Comparison of ENCODE assay signal across 30 cellular contexts in the genomic region with DNA sequence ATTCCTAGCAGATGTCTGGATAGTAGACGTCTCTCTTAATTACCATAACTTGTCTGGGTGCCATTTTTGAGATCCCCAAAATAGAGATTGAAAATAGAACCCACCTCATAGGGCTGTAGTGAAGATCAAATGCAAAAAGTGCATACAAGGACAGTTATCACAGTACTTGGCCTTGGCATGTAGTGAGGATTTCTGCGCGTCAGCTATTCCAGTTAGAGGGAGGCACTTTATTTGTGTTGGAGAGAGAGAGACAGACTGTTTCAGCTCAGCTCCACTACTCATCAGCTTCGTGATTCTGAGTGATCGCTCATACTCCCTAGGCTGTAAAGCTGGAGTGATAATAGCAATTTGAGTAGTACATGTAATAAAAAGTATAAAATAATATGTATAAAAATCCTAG. TPM values are rescaled to one million over a fixed set of nuclear protein-coding genes. Genes with fewer than 3 reads are reported as not detected.
"Had no signal": no experiment of that assay in that cellular context is flagged by ENCODE, and none has a peak within 500 bp of the region (broad histone marks: within the 10 kb centered on the region; RNA-seq: fewer than 3 reads in every experiment).

No MANE protein-coding gene starts in this region.

- H3K27me3 Mint-ChIP-seq: stimulated activated memory B cell treated with anti-CD40 and anti-IgM and Interleukin-4, amounts not matched to agents 10 μg/mL and 1 μg/mL and 100 μg/mL, for 72 hours had no signal

- H3K4me1 ChIP-seq: pancreas, sigmoid colon, spleen, testis, transverse colon, vagina had no signal

- H3K27ac ChIP-seq: dorsolateral prefrontal cortex, epithelial cell of prostate, gastrocnemius medialis, neutrophil, pancreas, sigmoid colon, skin epidermis, spleen, testis, transverse colon, vagina had no signal

- DNase-seq: cerebellar nuclear complex; dorsolateral prefrontal cortex; effector CD4-positive, alpha-beta T cell; endodermal cell; foreskin fibroblast; gastrocnemius medialis; head of caudate nucleus; hippocampal formation; left colon; mucosa of descending colon; naive B cell; pancreas; sigmoid colon; spleen; stimulated activated CD4-positive, alpha-beta T cell treated with anti-CD3 and anti-CD28 coated beads, Interleukin-4, amount 100 ng/mL, for 4 hours; stimulated activated naive CD8-positive, alpha-beta T cell treated with anti-CD3 and anti-CD28 coated beads, Interleukin-15, Interleukin-2, amounts not matched to agents 100 U/mL and 50 U/mL, for 24 hours; substantia nigra; testis; transverse colon had no signal

- H3K36me3 ChIP-seq: gastrocnemius medialis, neutrophil, pancreas, sigmoid colon, spleen, transverse colon, vagina had no signal

- H3K27ac Mint-ChIP-seq: endodermal cell; memory B cell; mesothelial cell of epicardium; naive B cell; natural killer cell treated with Interleukin-12 subunit alpha and Interleukin-12 subunit beta and Interleukin-15 and Interleukin-18, amount 100 ng/mL, for 72 hours; stimulated activated memory B cell treated with anti-CD40 and anti-IgM and Interleukin-4, amounts not matched to agents 10 μg/mL and 1 μg/mL and 100 μg/mL, for 72 hours had no signal

- H3K4me3 Mint-ChIP-seq: endodermal cell; memory B cell; mesothelial cell of epicardium; naive B cell; natural killer cell treated with Interleukin-12 subunit alpha and Interleukin-12 subunit beta and Interleukin-15 and Interleukin-18, amount 100 ng/mL, for 72 hours; neural crest cell; stimulated activated memory B cell treated with anti-CD40 and anti-IgM and Interleukin-4, amounts not matched to agents 10 μg/mL and 1 μg/mL and 100 μg/mL, for 72 hours had no signal

- H3K4me1 Mint-ChIP-seq: endodermal cell; memory B cell; mesothelial cell of epicardium; naive B cell; neural crest cell; stimulated activated memory B cell treated with anti-CD40 and anti-IgM and Interleukin-4, amounts not matched to agents 10 μg/mL and 1 μg/mL and 100 μg/mL, for 72 hours had no signal

- H3K27me3 ChIP-seq: dorsolateral prefrontal cortex, gastrocnemius medialis, neutrophil, sigmoid colon, testis, transverse colon, vagina had no signal

- H3K4me3 ChIP-seq: dorsolateral prefrontal cortex, gastrocnemius medialis, lung, mucosa of descending colon, pancreas, sigmoid colon, skin epidermis, spleen, testis, transverse colon, vagina had no signal

- H3K36me3 Mint-ChIP-seq: memory B cell; mesothelial cell of epicardium; naive B cell; natural killer cell treated with Interleukin-12 subunit alpha and Interleukin-12 subunit beta and Interleukin-15 and Interleukin-18, amount 100 ng/mL, for 72 hours; stimulated activated memory B cell treated with anti-CD40 and anti-IgM and Interleukin-4, amounts not matched to agents 10 μg/mL and 1 μg/mL and 100 μg/mL, for 72 hours had no signal

- H3K9me3 ChIP-seq: neutrophil, pancreas, testis, transverse colon, vagina had no signal

- ATAC-seq: esophagus mucosa; left colon; mucosa of descending colon; natural killer cell treated with Interleukin-12 subunit alpha and Interleukin-12 subunit beta and Interleukin-15 and Interleukin-18, amount 100 ng/mL, for 72 hours; pancreas; stimulated activated memory B cell treated with anti-CD40 and anti-IgM and Interleukin-4, amounts not matched to agents 10 μg/mL and 1 μg/mL and 100 μg/mL, for 72 hours; stimulated activated naive CD8-positive, alpha-beta T cell treated with anti-CD3 and anti-CD28 coated beads, Interleukin-15, Interleukin-2, amounts not matched to agents 100 U/mL and 50 U/mL, for 24 hours had no signal

RNA-seq across cellular contexts. Expression of a gene that starts 59.6 kb away (rescaled TPM):
- total RNA-seq: natural killer cell treated with Interleukin-12 subunit alpha and Interleukin-12 subunit beta and Interleukin-15 and Interleukin-18, amount 100 ng/mL, for 72 hours had no signal
